ENCODE assay signal across 23 cellular contexts in genomic region chr16:81293909-81294802, GRCh38. TPM values are rescaled to one million over a fixed set of nuclear protein-coding genes. Genes with fewer than 3 reads are reported as not detected.
DNase-seq lines count a peak whose midpoint lies in the region; ATAC-seq, FAIRE-seq and TF ChIP-seq lines count a peak whose summit lies in the region.
"Had no signal": no experiment of that assay in that cellular context is flagged by ENCODE, and none has a peak within 500 bp of the region (broad histone marks: within the 10 kb centered on the region; RNA-seq: fewer than 3 reads in every experiment).

No MANE protein-coding gene starts in this region.

- FAIRE-seq in HTR-8/SVneo (lab: Jason Lieb, UNC): no peak
- FAIRE-seq: frontal cortex, keratinocyte had no signal

- H3K27ac ChIP-seq in mesenchymal stem cell (ENCODE audit: low read length, poor library complexity, severe bottlenecking): no peak overlapping the region
- no peak overlapping the region for H3K27ac ChIP-seq in upper lobe of right lung
- H3K27ac ChIP-seq: C4-2B, HL-60, lower lobe of right lung had no signal

- no peak overlapping the region for H2BK12ac ChIP-seq in mesenchymal stem cell (ENCODE audit: low read length in 2 of 2)

- H3K18ac ChIP-seq in mesenchymal stem cell (ENCODE audit: low read depth in 1 of 2, low read length in 2 of 2): no peak overlapping the region

- no peak overlapping the region for H3K4ac ChIP-seq in mesenchymal stem cell (ENCODE audit: low read depth in 1 of 2, low read length in 2 of 2)

- no peak overlapping the region for H3K9ac ChIP-seq in mesenchymal stem cell (ENCODE audit: low read length)

- intact Hi-C loops in upper lobe of right lung (cut with DNase I): no loop called here

- H3K4me1 ChIP-seq in mesenchymal stem cell (ENCODE audit: control insufficient read depth, insufficient read depth, low read depth, low read length): no peaks in the 10 kb centered on the region
- no peaks in the 10 kb centered on the region for H3K4me1 ChIP-seq in upper lobe of right lung
- H3K4me1 ChIP-seq: lower lobe of right lung had no signal

- no peak overlapping the region for H3K4me3 ChIP-seq in choroid plexus epithelial cell (ENCODE audit: low read depth, low read length)
- H3K4me3 ChIP-seq in mesenchymal stem cell (ENCODE audit: insufficient read depth in 1 of 2, low read depth in 1 of 2, low read length in 2 of 2): no peak overlapping the region
- H3K4me3 ChIP-seq in upper lobe of right lung: no peak overlapping the region
- H3K4me3 ChIP-seq: GM23338, lower lobe of right lung, MG63 had no signal

- H3K36me3 ChIP-seq in mesenchymal stem cell (ENCODE audit: control insufficient read depth in 1 of 2, insufficient read depth in 2 of 2, low read depth in 1 of 2, low read length in 2 of 2) (no peaks in the 10 kb centered on the region), upper lobe of right lung (no peaks in the 10 kb centered on the region)
- H3K36me3 ChIP-seq: lower lobe of right lung, MG63 had no signal

- H2BK120ac ChIP-seq in mesenchymal stem cell (ENCODE audit: low read depth, low read length): no peak overlapping the region

- H3K9me3 ChIP-seq in mesenchymal stem cell (ENCODE audit: control insufficient read depth, low read length) (no peaks in the 10 kb centered on the region), upper lobe of right lung (no peaks in the 10 kb centered on the region)
- H3K9me3 ChIP-seq: lower lobe of right lung, MG63 had no signal

- no peak overlapping the region for H3K14ac ChIP-seq in mesenchymal stem cell (ENCODE audit: low read length in 2 of 2)

- DNase-seq in A172 (ENCODE audit: low spot score): peak; percentile 36
- DNase-seq in NCI-H226: peak; percentile 82
- DNase-seq in choroid plexus epithelial cell (ENCODE audit: low read depth): peak; percentile 59
- peak; percentile 79 for DNase-seq in mesenchymal stem cell
- no peak for DNase-seq in upper lobe of right lung
- DNase-seq in 8988T: no peak
- no peak for DNase-seq in HTR-8/SVneo (ENCODE audit: insufficient read length, low spot score)
- DNase-seq: activated CD4-positive, alpha-beta T cell treated with anti-CD3 and anti-CD28 coated beads, Interleukin-2, amount 50 U/mL, for 4 hours; activated CD8-positive, alpha-beta memory T cell treated with anti-CD3 and anti-CD28 coated beads, Interleukin-2, amount 50 U/mL, for 48 hours; activated naive CD8-positive, alpha-beta T cell treated with anti-CD3 and anti-CD28 coated beads, Interleukin-2, amount 10 ng/mL, durations not matched to agents 7 days and 5 days; lower lobe of right lung; MG63; NCI-H524 treated with DMSO at 0.1 percent for 48 hours; nucleus accumbens; RPMI8226; stimulated activated CD4-positive, alpha-beta T cell treated with anti-CD3 and anti-CD28 coated beads, Interleukin-4, amount 100 ng/mL, for 4 hours had no signal

- WGBS in mesenchymal stem cell: 62% methylated on average over 7 of the region's 11 CpGs

- no peak overlapping the region for H3K23ac ChIP-seq in mesenchymal stem cell (ENCODE audit: low read length in 2 of 2)

- ATAC-seq in GM19397 (IDR thresholded peaks at IDR 0.05; ENCODE audit: unreplicated experiment): no peak
- no peak for ATAC-seq in upper lobe of right lung
- ATAC-seq: GM23338, lower lobe of right lung had no signal

- no peak overlapping the region for H2AFZ ChIP-seq in mesenchymal stem cell (ENCODE audit: low read depth, low read length)
- H2AFZ ChIP-seq: GM23338 had no signal

- no peak overlapping the region for H2BK15ac ChIP-seq in mesenchymal stem cell (ENCODE audit: low read depth, poor library complexity, severe bottlenecking)

- no peak overlapping the region for H4K91ac ChIP-seq in mesenchymal stem cell (ENCODE audit: low read length)

- TF ChIP-seq CTCF in choroid plexus epithelial cell (conservative IDR thresholded peaks at IDR 0.05; ENCODE audit: low read depth, low read length): no peak
- no peak for TF ChIP-seq CTCF in upper lobe of right lung (IDR thresholded peaks at IDR 0.05)

- no peak overlapping the region for H3K4me2 ChIP-seq in mesenchymal stem cell (ENCODE audit: low read length, poor library complexity, severe bottlenecking)
- H3K4me2 ChIP-seq: GM23338 had no signal

- H2BK5ac ChIP-seq in mesenchymal stem cell (ENCODE audit: low read depth, low read length, poor library complexity, severe bottlenecking): no peak overlapping the region

- H3K79me1 ChIP-seq in mesenchymal stem cell (replicated peaks; ENCODE audit: low read length, poor library complexity, severe bottlenecking): no peaks in the 10 kb centered on the region

- H2AK5ac ChIP-seq in mesenchymal stem cell (ENCODE audit: low read length, severe bottlenecking): no peak overlapping the region

- H3K27me3 ChIP-seq in mesenchymal stem cell (ENCODE audit: control insufficient read depth in 1 of 2, insufficient read depth in 1 of 2, low read length in 2 of 2) (peaks cover 0 to 3% of the 10 kb centered on the region in 2 experiments), upper lobe of right lung (no peaks in the 10 kb centered on the region)
- H3K27me3 ChIP-seq: MG63 had no signal

- H4K8ac ChIP-seq in mesenchymal stem cell (ENCODE audit: low read length): no peak overlapping the region

RNA-seq across cellular contexts. Expression of gene GAN, which starts 20.6 kb away (rescaled TPM):
- total RNA-seq in A172 (2014; rRNA removed; shearing (Covaris generic)): 12.7 and 14.2 TPM in 2 replicates
- polyA plus RNA-seq in mesenchymal stem cell (2013, experiment 1 of 2): 2.3 TPM
- polyA plus RNA-seq in mesenchymal stem cell (2013, experiment 2 of 2): 2.1 TPM
- 7.3 TPM for total RNA-seq in upper lobe of right lung

RNA-seq across cellular contexts. Expression of gene BCO1, which starts 55.7 kb away (rescaled TPM):
- total RNA-seq in A172 (2014; rRNA removed; shearing (Covaris generic)): 0.19 and 1.9 TPM in 2 replicates
- polyA plus RNA-seq in mesenchymal stem cell (2013, experiment 1 of 2): 0.04 TPM
- polyA plus RNA-seq in mesenchymal stem cell (2013, experiment 2 of 2): 0.01 TPM
- total RNA-seq in upper lobe of right lung: 0.75 TPM
- total RNA-seq: activated naive CD8-positive, alpha-beta T cell treated with anti-CD3 and anti-CD28 coated beads, Interleukin-2, amount 10 ng/mL, durations not matched to agents 7 days and 5 days had no signal
- polyA plus RNA-seq: GM23338, IgD-negative memory B cell had no signal

Comparison
In these comparisons a context has a peak if more than half of its experiments do, and no peak if none do; other contexts are left out.
1. DNase-seq: peak in A172 (single experiment), NCI-H226 (single experiment), choroid plexus epithelial cell (single experiment) and mesenchymal stem cell (single experiment); none in upper lobe of right lung (single experiment), 8988T (single experiment) and HTR-8/SVneo (single experiment).